Comparison of ENCODE assay signal across 8 cellular contexts in genomic region chr2:32356735-32357544, GRCh38. TPM values are rescaled to one million over a fixed set of nuclear protein-coding genes. Genes with fewer than 3 reads are reported as not detected.
DNase-seq lines count a peak whose midpoint lies in the region; ATAC-seq and TF ChIP-seq lines count a peak whose summit lies in the region.

TSS of gene BIRC6 (plus strand) at chr2:32357023. CDS start at chr2:32357162, 139 bp downstream.

- TF ChIP-seq EP300 in Ishikawa (IDR thresholded peaks at IDR 0.05; ENCODE audit: borderline replicate concordance): no peak; the same call in 1 of the 2 replicates

- H3K4me1 ChIP-seq in mononuclear cell (ENCODE audit: insufficient read depth, low read length): peaks cover 35% of the 10 kb centered on the region

- DNase-seq in DMS153 (lab: John Stamatoyannopoulos, UW) (peak; percentile 88), OCI-M2 (lab: John Stamatoyannopoulos, UW; ENCODE audit: unreplicated experiment) (peak; percentile 76), activated T-cell treated with anti-CD3 and anti-CD28 coated beads for 4 hours (peak; percentile 85), epithelial cell of esophagus (ENCODE audit: low read depth) (peak; percentile 95)
- peak; percentile 97 to 99 for DNase-seq in stimulated activated CD8-positive, alpha-beta memory T cell treated with anti-CD3 and anti-CD28 coated beads, Interleukin-2, amount 100 ng/mL, for 48 hours (ENCODE audit: low read depth in 2 of 2)

- H3K27me3 ChIP-seq in mononuclear cell (ENCODE audit: insufficient read depth, low read length): no peaks in the 10 kb centered on the region

- no peaks in the 10 kb centered on the region for H3K9me3 ChIP-seq in mononuclear cell (ENCODE audit: low read depth, low read length)

- peak; percentile 86 for ATAC-seq in GM21619 (IDR thresholded peaks at IDR 0.05; ENCODE audit: unreplicated experiment)

- no peak for TF ChIP-seq RAD21 in Ishikawa (IDR thresholded peaks at IDR 0.05; ENCODE audit: low read depth)

- H3K4me3 ChIP-seq in epithelial cell of esophagus (ENCODE audit: low read length) (peak within 1 kb of the TSS; percentile 79), mononuclear cell (ENCODE audit: low read length) (peak within 1 kb of the TSS; percentile 97)

- no peak for TF ChIP-seq CTCF in epithelial cell of esophagus (IDR thresholded peaks at IDR 0.05; ENCODE audit: insufficient read depth, low read depth, low read length, missing control alignments)

TF ChIP-seq in Ishikawa, 13 proteins besides CTCF, POLR2A, EP300 and RAD21:
- TF ChIP-seq MAX (IDR thresholded peaks at IDR 0.05) (peak; percentile 87), FOXM1 (IDR thresholded peaks at IDR 0.05; ENCODE audit: borderline replicate concordance, low read depth) (no peak; the same call in 1 of the 2 replicates), NFIC (IDR thresholded peaks at IDR 0.05) (no peak; the same call in 1 of the 2 replicates), CEBPB (IDR thresholded peaks at IDR 0.05) (no peak), TAF1 (IDR thresholded peaks at IDR 0.05; ENCODE audit: low read depth) (peak; percentile 84; the same call in 1 of the 2 replicates), EGR1 (IDR thresholded peaks at IDR 0.05) (peak; percentile 50; the same call in 1 of the 2 replicates), ZBTB7A (IDR thresholded peaks at IDR 0.05; ENCODE audit: low read depth) (peak; percentile 88), TEAD4 (IDR thresholded peaks at IDR 0.05) (0 out of 2 replicates have a peak, but pooled peaks have one; percentile 8), YY1 (IDR thresholded peaks at IDR 0.05; ENCODE audit: low read depth) (peak; percentile 90), REST (IDR thresholded peaks at IDR 0.05; ENCODE audit: low read depth) (no peak), TCF12 (IDR thresholded peaks at IDR 0.05; ENCODE audit: low read depth) (peak; percentile 77; the same call in 1 of the 2 replicates), CREB1 (IDR thresholded peaks at IDR 0.05; ENCODE audit: low read depth) (peak; percentile 72), USF1 (IDR thresholded peaks at IDR 0.05) (peak; percentile 42; the same call in 1 of the 2 replicates)

RNA-seq across cellular contexts. Expression of gene BIRC6, which starts in this region (rescaled TPM):
- 298 TPM for total RNA-seq in mononuclear cell

Comparison
In these comparisons a context has a peak if more than half of its experiments do, and no peak if none do; other contexts are left out.
1. Peak in every context shown above with its lines: DNase-seq, ATAC-seq and H3K4me3 ChIP-seq.